Comparison of ENCODE assay signal across 8 cellular contexts in the genomic region with DNA sequence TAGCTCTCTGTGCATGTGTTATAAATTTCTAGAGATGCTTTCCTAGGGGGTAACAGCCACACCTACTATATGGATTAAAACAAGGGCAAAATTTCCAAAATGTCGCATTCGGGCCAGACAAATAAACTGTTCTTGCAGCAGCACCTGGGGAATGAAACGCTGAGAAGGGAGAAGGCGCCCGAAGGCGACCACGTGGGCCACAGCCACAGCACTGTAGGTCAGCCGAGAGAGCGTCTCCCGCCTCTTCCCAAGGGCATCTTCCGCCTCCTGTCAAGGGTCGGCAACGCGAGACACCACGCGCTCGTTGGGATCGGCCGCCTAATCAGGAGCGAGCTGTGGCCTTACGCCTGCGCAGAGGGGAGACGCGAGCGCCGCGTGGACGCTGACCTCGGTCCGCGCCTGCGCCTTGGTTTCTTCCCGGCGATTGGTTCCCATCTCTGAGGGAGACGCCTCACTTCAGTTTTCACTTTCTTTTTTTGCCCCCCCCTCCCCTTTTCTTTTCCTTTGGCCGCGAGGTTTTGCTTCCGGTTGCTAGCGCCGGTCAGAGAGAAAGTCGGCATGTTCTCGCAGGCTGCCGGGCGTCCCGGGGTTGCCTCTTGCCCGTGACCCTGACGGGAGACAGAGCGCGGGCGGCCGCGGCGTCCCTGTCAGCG. TPM values are rescaled to one million over a fixed set of nuclear protein-coding genes. Genes with fewer than 3 reads are reported as not detected.
A peak's percentile ranks its signal among the peaks of the same experiment; 100 is the strongest.
DNase-seq lines count a peak whose midpoint lies in the region; ATAC-seq and TF ChIP-seq lines count a peak whose summit lies in the region.

TSS of gene TASOR2 (plus strand) at position 521 of the 653 bp plus-strand sequence. CDS start 35,805 bp downstream, outside the sequence.

- DNase-seq in AG08395 (ENCODE audit: low spot score) (peak; percentile 99), NCI-H345 treated with DMSO at 0.1 percent for 48 hours (lab: John Stamatoyannopoulos, UW; ENCODE audit: unreplicated experiment) (peak; percentile 90), immature natural killer cell (peak; percentile 95 to 96 (median 96)), smooth muscle cell of the brain vasculature (ENCODE audit: low read depth, low spot score) (peak; percentile 95)
- DNase-seq in activated CD4-positive, CD25-positive, alpha-beta regulatory T cell (lab: John Stamatoyannopoulos, UW) = peak; percentile 82 to 91 (median 86)
- peak; percentile 92 for DNase-seq in central memory CD4-positive, alpha-beta T cell

- ATAC-seq in HG03196 (IDR thresholded peaks at IDR 0.05; ENCODE audit: unreplicated experiment) = peak; percentile 75

- H3K27me3 Mint-ChIP-seq in immature natural killer cell (ENCODE audit: low read depth in 3 of 3) = peaks cover 8 to 17% (median 14%) of the 10 kb centered on the region in 3 donors

- H3K27ac Mint-ChIP-seq in immature natural killer cell = peak within 1 kb of the TSS; percentile 96 to 98 (median 97)

- no peaks in the 10 kb centered on the region for H3K36me3 Mint-ChIP-seq in immature natural killer cell

- TF ChIP-seq POLR2A in GM18951 (IDR thresholded peaks at IDR 0.05; ENCODE audit: extremely low read depth, insufficient read depth, insufficient read length) = peak; percentile 74

- no peaks in the 10 kb centered on the region for H3K9me3 Mint-ChIP-seq in immature natural killer cell

- in situ Hi-C loops in GM18951 (cut with MboI; ENCODE audit: low sequenced_read_pairs, unreplicated experiment) = no loop called here

- H3K4me3 Mint-ChIP-seq in immature natural killer cell = peak within 1 kb of the TSS; percentile 93 to 99 (median 95)

- peaks cover 42 to 49% of the 10 kb centered on the region in 2 donors for H3K4me1 Mint-ChIP-seq in immature natural killer cell

RNA-seq across cellular contexts. Expression of gene TASOR2, which starts in this region (rescaled TPM):
- 10 to 100 TPM in 2 of 3 donors, under 1 TPM in 1; 0.27 to 20.1 (median 13.7) TPM for polyA plus RNA-seq in immature natural killer cell

Comparison
In these comparisons a context has a peak if more than half of its experiments do, and no peak if none do; other contexts are left out.
1. Peak in every context shown above with its lines: DNase-seq and ATAC-seq.